In the genomic region with DNA sequence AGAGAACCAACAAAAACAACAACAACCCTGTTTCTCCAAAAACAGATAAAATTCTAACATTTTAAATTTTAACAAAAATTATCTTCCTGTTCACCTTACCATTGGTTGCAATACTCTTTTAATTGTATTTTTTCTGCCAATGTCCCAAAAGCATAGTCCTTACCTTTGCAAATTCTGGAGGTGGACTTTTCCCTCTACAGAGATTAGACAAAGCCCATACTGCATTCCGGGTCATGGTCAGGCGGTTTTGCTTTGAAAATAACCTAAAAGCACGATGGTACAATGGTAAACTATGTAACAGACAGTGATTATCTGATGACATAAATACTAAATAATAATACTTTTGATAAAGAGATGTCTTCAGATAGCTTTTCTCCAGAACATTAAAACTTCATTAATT, we compare ENCODE assay signal across 25 cellular contexts. TPM values are rescaled to one million over a fixed set of nuclear protein-coding genes. Genes with fewer than 3 reads are reported as not detected.
DNase-seq lines count a peak whose midpoint lies in the region; ATAC-seq, FAIRE-seq and TF ChIP-seq lines count a peak whose summit lies in the region.
"Had no signal": no experiment of that assay in that cellular context is flagged by ENCODE, and none has a peak within 500 bp of the region (broad histone marks: within the 10 kb centered on the region; RNA-seq: fewer than 3 reads in every experiment).

No MANE protein-coding gene starts in this region.

- POLR2A ChIA-PET in HepG2 (lab: Yijun Ruan, JAX) = no interaction called here
- POLR2A ChIA-PET in T-cell (lab: Charles Lee) = no interaction called here

- TF ChIP-seq CTCF in liver (IDR thresholded peaks at IDR 0.05; ENCODE audit: low read depth, low read length, missing input control) (no peak), HepG2 (CRISPR knock-in tag; IDR thresholded peaks at IDR 0.05) (no peak), right lobe of liver (IDR thresholded peaks at IDR 0.05) (no peak)

- H3K9ac ChIP-seq in liver (ENCODE audit: low read depth in 1 of 2, low read length in 2 of 2) = no peak overlapping the region
- H3K9ac ChIP-seq in HepG2 (ENCODE audit: insufficient read depth, low read depth, low read length) = no peak overlapping the region
- H3K9ac ChIP-seq: BLaER1 treated with 17β-estradiol and CSF1 and Interleukin-3, amounts not matched to agents 10 nM and 100 nM had no signal

- FAIRE-seq in HepG2 (lab: Jason Lieb, UNC) = no peak
- FAIRE-seq: A549, D721Med, GM12878 had no signal

- H3K9me3 ChIP-seq in liver (ENCODE audit: control insufficient read depth in 4 of 4, low read length in 3 of 4) (no peaks in the 10 kb centered on the region), HepG2 (ENCODE audit: low read length) (no peaks in the 10 kb centered on the region), right lobe of liver (no peaks in the 10 kb centered on the region)
- H3K9me3 ChIP-seq: A549, BE2C had no signal

- peak overlapping the region; percentile 33 for H3K27ac Mint-ChIP-seq in activated T-cell treated with anti-CD3 and anti-CD28 coated beads, Interleukin-2, amount 50 U/mL, for 24 hours
- peak overlapping the region in 1 of 2 donors; percentile 48 for H3K27ac Mint-ChIP-seq in T-cell
- H3K27ac Mint-ChIP-seq: CD14-positive monocyte; CD4-positive, alpha-beta T cell; GM23338; H9 had no signal

- H3K27me3 ChIP-seq in liver (ENCODE audit: control insufficient read depth in 4 of 4, insufficient read depth in 4 of 4, low read length in 3 of 4) (no peaks in the 10 kb centered on the region), HepG2 (ENCODE audit: control insufficient read depth in 1 of 2, insufficient read depth in 2 of 2, low read length in 2 of 2) (no peaks in the 10 kb centered on the region), right lobe of liver (no peaks in the 10 kb centered on the region)
- H3K27me3 ChIP-seq: BE2C; BLaER1 treated with 17β-estradiol and CSF1 and Interleukin-3, amounts not matched to agents 10 nM and 100 nM had no signal

- H4K20me1 ChIP-seq in HepG2 (ENCODE audit: insufficient read depth, low read length) = no peaks in the 10 kb centered on the region

- no peak overlapping the region for H3K4me3 Mint-ChIP-seq in activated T-cell treated with anti-CD3 and anti-CD28 coated beads, Interleukin-2, amount 50 U/mL, for 24 hours
- no peak overlapping the region for H3K4me3 Mint-ChIP-seq in activated T-cell treated with anti-CD3 and anti-CD28 coated beads, Interleukin-2, amount 50 U/mL, for 4 hours
- H3K4me3 Mint-ChIP-seq in T-cell = no peak overlapping the region
- H3K4me3 Mint-ChIP-seq: CD14-positive monocyte; CD4-positive, alpha-beta T cell; CD8-positive, alpha-beta memory T cell; GM23338; H9 had no signal

- H3K27ac ChIP-seq in liver (ENCODE audit: low read depth in 1 of 2, low read length in 2 of 2) = no peak overlapping the region
- no peak overlapping the region for H3K27ac ChIP-seq in HepG2 (ENCODE audit: extremely low read length, insufficient read depth, low read length)
- H3K27ac ChIP-seq in right lobe of liver = peak overlapping the region in 1 of 3 donors; percentile 41
- H3K27ac ChIP-seq: A549; BLaER1 treated with 17β-estradiol and CSF1 and Interleukin-3, amounts not matched to agents 10 nM and 100 nM had no signal

- H3K4me1 Mint-ChIP-seq in activated T-cell treated with anti-CD3 and anti-CD28 coated beads, Interleukin-2, amount 50 U/mL, for 24 hours (ENCODE audit: low read depth) = peaks cover 4% of the 10 kb centered on the region
- H3K4me1 Mint-ChIP-seq in activated T-cell treated with anti-CD3 and anti-CD28 coated beads, Interleukin-2, amount 50 U/mL, for 4 hours (ENCODE audit: low read depth) = peaks cover 5% of the 10 kb centered on the region
- H3K4me1 Mint-ChIP-seq in T-cell = peaks cover 6 to 9% (median 6%) of the 10 kb centered on the region in 3 donors
- H3K4me1 Mint-ChIP-seq: GM23338, H9 had no signal

- TF ChIP-seq EP300 in HepG2 (IDR thresholded peaks at IDR 0.05; ENCODE audit: low read depth in 2 of 2, low read length in 2 of 2) = no peak
- TF ChIP-seq EP300 in HepG2 (CRISPR knock-in tag; IDR thresholded peaks at IDR 0.05; ENCODE audit: borderline replicate concordance) = no peak

- H3K4me3 ChIP-seq in liver (ENCODE audit: low read depth in 1 of 3, low read length in 3 of 3) (no peak overlapping the region), HepG2 (replicated peaks in 1 of 3; ENCODE audit: insufficient read depth in 1 of 3, low read depth in 2 of 3, low read length in 3 of 3) (no peak overlapping the region), right lobe of liver (no peak overlapping the region)
- H3K4me3 ChIP-seq: A549; BLaER1 treated with 17β-estradiol and CSF1 and Interleukin-3, amounts not matched to agents 10 nM and 100 nM; GM12878; GM23338 had no signal

- H2AFZ ChIP-seq in HepG2 (ENCODE audit: low read length) = no peak overlapping the region
- H2AFZ ChIP-seq: GM23338 had no signal

- H3K79me2 ChIP-seq in HepG2 (ENCODE audit: insufficient read depth, low read length) = no peaks in the 10 kb centered on the region

- TF ChIP-seq RAD21 in liver (IDR thresholded peaks at IDR 0.05) (peak in 1 of 2 donors; percentile 17), HepG2 (CRISPR knock-in tag; IDR thresholded peaks at IDR 0.05) (no peak)

- in situ Hi-C loops in HepG2 (cut with HindIII; ENCODE audit: extremely low pct_ligation_motif_present, low pct_unique_long_range_greater_than_20kb) = no loop called here

- intact Hi-C loops in HepG2 (cut with micrococcal nuclease; ENCODE audit: unreplicated experiment) = no loop called here
- intact Hi-C loops in right lobe of liver (cut with DNase I) = no loop called here

- DNase-seq in activated T-cell treated with anti-CD3 and anti-CD28 coated beads, Interleukin-2, amount 50 U/mL, for 24 hours = no peak
- no peak for DNase-seq in activated T-cell treated with anti-CD3 and anti-CD28 coated beads, Interleukin-2, amount 50 U/mL, for 4 hours
- no peak for DNase-seq in HepG2 (ENCODE audit: low spot score)
- DNase-seq in right lobe of liver = no peak
- no peak for DNase-seq in T-cell
- DNase-seq: 8988T; ACHN; AML-193; BE2C; CD4-positive, alpha-beta T cell; CD8-positive, alpha-beta memory T cell; DMS 273 treated with DMSO at 0.1 percent for 48 hours; DMS79; EL; GDM1; H9 had no signal

- no peaks in the 10 kb centered on the region for H3K27me3 Mint-ChIP-seq in activated T-cell treated with anti-CD3 and anti-CD28 coated beads, Interleukin-2, amount 50 U/mL, for 24 hours
- H3K27me3 Mint-ChIP-seq in activated T-cell treated with anti-CD3 and anti-CD28 coated beads, Interleukin-2, amount 50 U/mL, for 4 hours (ENCODE audit: low read depth) = no peaks in the 10 kb centered on the region
- no peaks in the 10 kb centered on the region for H3K27me3 Mint-ChIP-seq in T-cell
- H3K27me3 Mint-ChIP-seq: CD4-positive, alpha-beta T cell; CD8-positive, alpha-beta memory T cell had no signal

- CTCF ChIA-PET in HepG2 (lab: Yijun Ruan, JAX; ENCODE audit: low intra/inter-chr PET ratio, low total read pairs) (no interaction called here), T-cell (lab: Charles Lee) (no interaction called here)

- H3K36me3 ChIP-seq in liver (ENCODE audit: control insufficient read depth in 4 of 4, insufficient read depth in 3 of 4, low read depth in 1 of 4, low read length in 3 of 4) (peaks cover 2 to 35% (median 10%) of the 10 kb centered on the region in 4 donors), HepG2 (replicated peaks in 1 of 2; ENCODE audit: control insufficient read depth in 1 of 2, insufficient read depth in 2 of 2, low read length in 2 of 2) (peaks cover 4 to 38% of the 10 kb centered on the region in 2 experiments), right lobe of liver (peaks cover 0 to 30% (median 5%) of the 10 kb centered on the region in 4 donors)

- no peak for ATAC-seq in activated T-cell treated with anti-CD3 and anti-CD28 coated beads, Interleukin-2, amount 50 U/mL, for 4 hours
- ATAC-seq in HepG2 (no peak), right lobe of liver (peak; percentile 53 to 77 (median 58)), T-cell (replicated peaks in 1 of 4) (no peak), GM18861 (IDR thresholded peaks at IDR 0.05; ENCODE audit: unreplicated experiment) (no peak)
- ATAC-seq: A549, GM12878, GM23338, HCT116 had no signal

- BruUV-seq in HepG2 (replicated peaks; lab: Mats Ljungman, UMichigan) = no TSS peak

- H3K36me3 Mint-ChIP-seq in activated T-cell treated with anti-CD3 and anti-CD28 coated beads, Interleukin-2, amount 50 U/mL, for 24 hours (ENCODE audit: low read depth) = peaks cover 91% of the 10 kb centered on the region
- peaks cover 66% of the 10 kb centered on the region for H3K36me3 Mint-ChIP-seq in activated T-cell treated with anti-CD3 and anti-CD28 coated beads, Interleukin-2, amount 50 U/mL, for 4 hours (ENCODE audit: insufficient read depth)
- H3K36me3 Mint-ChIP-seq in T-cell = peaks cover 71% of the 10 kb centered on the region

- 41% methylated on average over 3 of the region's 3 CpGs for WGBS in liver
- 88% methylated on average over 3 of the region's 3 CpGs for WGBS in HepG2 (ENCODE audit: low lambda C conversion rate)
- 18% methylated on average over 3 of the region's 3 CpGs for whole genome bisulfite sequencing in right lobe of liver (ENCODE audit: insufficient coverage, low coverage, low lambda C conversion rate, missing lambda C conversion rate)

- H3K4me2 ChIP-seq in HepG2 (ENCODE audit: low read depth, low read length) = no peak overlapping the region
- H3K4me2 ChIP-seq: A549; BLaER1 treated with 17β-estradiol and CSF1 and Interleukin-3, amounts not matched to agents 10 nM and 100 nM; GM23338 had no signal

- no peaks in the 10 kb centered on the region for H3K9me3 Mint-ChIP-seq in activated T-cell treated with anti-CD3 and anti-CD28 coated beads, Interleukin-2, amount 50 U/mL, for 24 hours
- H3K9me3 Mint-ChIP-seq in activated T-cell treated with anti-CD3 and anti-CD28 coated beads, Interleukin-2, amount 50 U/mL, for 4 hours = no peaks in the 10 kb centered on the region
- peaks cover 0 to 4% (median 3%) of the 10 kb centered on the region in 3 donors for H3K9me3 Mint-ChIP-seq in T-cell
- H3K9me3 Mint-ChIP-seq: CD4-positive, alpha-beta T cell had no signal

- TF ChIP-seq POLR2A in HepG2 (IDR thresholded peaks at IDR 0.05; ENCODE audit: insufficient read depth in 1 of 2, low read depth in 2 of 2, low read length in 2 of 2) (no peak), right lobe of liver (IDR thresholded peaks at IDR 0.05) (no peak)

- peaks cover under 1 to 20% (median 6%) of the 10 kb centered on the region in 4 donors for H3K4me1 ChIP-seq in liver (ENCODE audit: control insufficient read depth in 4 of 4, insufficient read depth in 4 of 4, low read length in 3 of 4)
- peaks cover 11% of the 10 kb centered on the region for H3K4me1 ChIP-seq in HepG2 (ENCODE audit: insufficient read depth, low read length)
- H3K4me1 ChIP-seq in right lobe of liver = peaks cover 0 to 27% (median 13%) of the 10 kb centered on the region in 4 donors
- H3K4me1 ChIP-seq: BE2C had no signal

RNA-seq across cellular contexts. Expression of a gene that starts 35.5 kb away (rescaled TPM):
- 1 to 10 TPM; 1.6 to 2.8 (median 1.9) TPM for total RNA-seq in activated T-cell treated with anti-CD3 and anti-CD28 coated beads, Interleukin-2, amount 50 U/mL, for 4 hours
- total RNA-seq in liver (1 to 10 TPM; 2.3 to 3.7 TPM), HepG2 (2016; rRNA removed; fragmentation: Illumina TruSeq; extraction: Trizol) (3.6 and 4.5 TPM in 2 replicates), right lobe of liver (1 to 10 TPM; 1.4 to 4.0 (median 2.1) TPM), T-cell (10 to 100 TPM in 3 of 5 donors, 1 to 10 TPM in 2; 5.8 to 11.6 (median 10.0) TPM)
- polyA plus RNA-seq in liver (1 to 10 TPM; 1.8 TPM), HepG2 (2011; rRNA removed) (2.2 and 2.5 TPM in 2 replicates)
- 1.1 and 1.2 TPM in 2 replicates for total RNA-seq in HepG2 (2016; cell fraction: cytosol; rRNA removed; fragmentation: Illumina TruSeq; extraction: Trizol; ENCODE audit: low read depth)
- total RNA-seq in HepG2 (2016; cell fraction: insoluble cytoplasmic fraction; rRNA removed; fragmentation: Illumina TruSeq; extraction: Trizol) = 3.5 and 5.6 TPM in 2 replicates
- total RNA-seq in HepG2 (2016; cell fraction: membrane; rRNA removed; fragmentation: Illumina TruSeq; extraction: Trizol) = 2.8 and 3.6 TPM in 2 replicates
- total RNA-seq in HepG2 (2016; cell fraction: nucleus; rRNA removed; fragmentation: Illumina TruSeq; extraction: Trizol) = 4.0 TPM in 2 replicates
- polyA plus RNA-seq in HepG2 (2011; cell fraction: cytosol; rRNA removed) = 0.94 and 1.8 TPM in 2 replicates
- polyA plus RNA-seq in HepG2 (2011; cell fraction: nucleus; rRNA removed) = 1.3 and 2.0 TPM in 2 replicates
- 1.6 and 2.3 TPM in 2 replicates for polyA plus RNA-seq in HepG2 (2012)
- 0.49 and 0.52 TPM in 2 replicates for polyA plus RNA-seq in HepG2 (2016; cell fraction: cytosol; fragmentation: Illumina TruSeq; extraction: Trizol; ENCODE audit: low read depth)
- polyA plus RNA-seq in HepG2 (2016; cell fraction: insoluble cytoplasmic fraction; fragmentation: Illumina TruSeq; extraction: Trizol; ENCODE audit: low read depth) = 3.5 and 4.0 TPM in 2 replicates
- 1.4 and 1.5 TPM in 2 replicates for polyA plus RNA-seq in HepG2 (2016; cell fraction: membrane; fragmentation: Illumina TruSeq; extraction: Trizol; ENCODE audit: low read depth)
- 3.7 and 4.4 TPM in 2 replicates for polyA plus RNA-seq in HepG2 (2016; cell fraction: nucleus; fragmentation: Illumina TruSeq; extraction: Trizol; ENCODE audit: insufficient read depth, low read depth)
- polyA minus RNA-seq in HepG2 (2011; rRNA and poly(A)+ RNA removed; ENCODE audit: low replicate concordance) = 1.7 and 3.5 TPM in 2 replicates
- polyA minus RNA-seq in HepG2 (2011; cell fraction: cytosol; rRNA and poly(A)+ RNA removed) = 1.1 and 1.4 TPM in 2 replicates
- polyA minus RNA-seq in HepG2 (2011; cell fraction: nucleus; rRNA and poly(A)+ RNA removed) = 5.9 and 8.2 TPM in 2 replicates

Comparison
In these comparisons a context has a peak if more than half of its experiments do, and no peak if none do; other contexts are left out.
1. ATAC-seq: peak in right lobe of liver (4 of 4); none in activated T-cell treated with anti-CD3 and anti-CD28 coated beads, Interleukin-2, amount 50 U/mL, for 4 hours (0 of 2), HepG2 (single experiment), T-cell (0 of 4) and GM18861 (single experiment).